Comparison of ENCODE assay signal across 9 cellular contexts in genomic region chr12:65335021-65335714, GRCh38. TPM values are rescaled to one million over a fixed set of nuclear protein-coding genes. Genes with fewer than 3 reads are reported as not detected.
A peak's percentile ranks its signal among the peaks of the same experiment; 100 is the strongest.
DNase-seq lines count a peak whose midpoint lies in the region; ATAC-seq and TF ChIP-seq lines count a peak whose summit lies in the region.
"Had no signal": no experiment of that assay in that cellular context is flagged by ENCODE, and none has a peak within 500 bp of the region (broad histone marks: within the 10 kb centered on the region; RNA-seq: fewer than 3 reads in every experiment).

No MANE protein-coding gene starts in this region.

- no peak overlapping the region for H3K23ac ChIP-seq in H9 (ENCODE audit: insufficient read length, low read depth, low read length)

- H3K27ac ChIP-seq in H9 (ENCODE audit: insufficient read length, low read depth, low read length): no peak overlapping the region

- H4K5ac ChIP-seq in H9 (ENCODE audit: insufficient read length, low read depth, low read length): no peak overlapping the region

- H3K18ac ChIP-seq in H9 (ENCODE audit: insufficient read length, low read depth, low read length): no peak overlapping the region

- peaks cover 0 to 7% of the 10 kb centered on the region in 2 experiments; a peak in 1 of 4 replicates for H3K4me1 Mint-ChIP-seq in H9

- no CpG with 5 or more reads among the region's 5 CpGs for WGBS in H9 (ENCODE audit: extremely low coverage, insufficient read length, low lambda C conversion rate)

- H3K27ac Mint-ChIP-seq in H9: no peak overlapping the region
- H3K27ac Mint-ChIP-seq: activated T-cell treated with anti-CD3 and anti-CD28 coated beads, Interleukin-2, amount 50 U/mL, for 24 hours had no signal

- no peaks in the 10 kb centered on the region for H3K4me1 ChIP-seq in H9 (ENCODE audit: insufficient read depth, low read length)

- no peak overlapping the region for H2BK5ac ChIP-seq in H9 (ENCODE audit: insufficient read length, low read length)

- no peak overlapping the region for H2BK20ac ChIP-seq in H9 (ENCODE audit: low read depth, low read length, poor library complexity, severe bottlenecking)

- no peak overlapping the region for H4K91ac ChIP-seq in H9 (ENCODE audit: insufficient read length, low read depth, low read length)

- H2BK15ac ChIP-seq in H9 (ENCODE audit: low read depth, low read length): no peak overlapping the region

- H2BK12ac ChIP-seq in H9 (ENCODE audit: insufficient read length, low read depth, low read length): no peak overlapping the region

- no peak for DNase-seq in H9
- peak; percentile 34 for DNase-seq in amniotic stem cell (lab: John Stamatoyannopoulos, UW)
- peak; percentile 27 for DNase-seq in iPS-NIHi11 (ENCODE audit: low spot score)
- DNase-seq in smooth muscle cell of the brain vasculature (ENCODE audit: low read depth, low spot score): peak; percentile 69
- no peak for DNase-seq in RPMI8226
- no peak for DNase-seq in activated T-cell treated with anti-CD3 and anti-CD28 coated beads for 4 hours
- DNase-seq in NOMO-1 treated with DMSO at 0.1 percent for 48 hours (lab: John Stamatoyannopoulos, UW; ENCODE audit: unreplicated experiment): no peak
- DNase-seq: activated T-cell treated with anti-CD3 and anti-CD28 coated beads, Interleukin-2, amount 50 U/mL, for 24 hours had no signal

- no peak overlapping the region for H4K8ac ChIP-seq in H9 (replicated peaks; ENCODE audit: insufficient read length, low read depth, low read length)

- no peaks in the 10 kb centered on the region for H3K79me1 ChIP-seq in H9 (ENCODE audit: insufficient read depth, low read depth, low read length, poor library complexity, severe bottlenecking)

- H2AFZ ChIP-seq in H9 (ENCODE audit: low read length): peak overlapping the region; percentile 32

- no peaks in the 10 kb centered on the region for H3K27me3 ChIP-seq in H9 (ENCODE audit: insufficient read depth, low read length)

- H3K79me2 ChIP-seq in H9 (ENCODE audit: insufficient read depth, low read length): no peaks in the 10 kb centered on the region

- no peak overlapping the region for H3K56ac ChIP-seq in H9 (ENCODE audit: insufficient read length, low read depth, low read length)

- no peak overlapping the region for H3K4ac ChIP-seq in H9 (ENCODE audit: low read depth, low read length)

- H3K27me3 Mint-ChIP-seq in H9 (ENCODE audit: low read depth): no peaks in the 10 kb centered on the region

- H3K9me3 Mint-ChIP-seq in H9: peaks cover 0 to 3% of the 10 kb centered on the region in 2 experiments; a peak in 1 of 5 replicates
- H3K9me3 Mint-ChIP-seq: activated T-cell treated with anti-CD3 and anti-CD28 coated beads, Interleukin-2, amount 50 U/mL, for 24 hours had no signal

- no peak overlapping the region for H3T11ph ChIP-seq in H9 (ENCODE audit: low read length)

- no peak overlapping the region for H3K9ac ChIP-seq in H9 (ENCODE audit: extremely low read depth, insufficient read length, low read length)

- no peak overlapping the region for H3K14ac ChIP-seq in H9 (ENCODE audit: insufficient read depth, low read length)

- no peak for TF ChIP-seq CTCF in H9 (conservative IDR thresholded peaks at IDR 0.05)

- no peaks in the 10 kb centered on the region for H3K36me3 Mint-ChIP-seq in H9 (ENCODE audit: insufficient read depth in 1 of 3, low read depth in 3 of 3)

- H2BK120ac ChIP-seq in H9 (ENCODE audit: low read depth, low read length, poor library complexity, severe bottlenecking): no peak overlapping the region

- H3K4me2 ChIP-seq in H9 (ENCODE audit: insufficient read depth, insufficient read length, low read length): no peak overlapping the region

- H4K20me1 ChIP-seq in H9 (ENCODE audit: control insufficient read depth, insufficient read depth, insufficient read length): no peaks in the 10 kb centered on the region

- no peaks in the 10 kb centered on the region for H3K23me2 ChIP-seq in H9 (ENCODE audit: insufficient read length, low read depth, low read length, poor library complexity, severe bottlenecking)

- H3K9me3 ChIP-seq in H9 (ENCODE audit: control insufficient read depth, low read depth, low read length): no peaks in the 10 kb centered on the region

- H2AK5ac ChIP-seq in H9 (ENCODE audit: insufficient read length, low read length): no peak overlapping the region

- H3K4me3 Mint-ChIP-seq in H9: no peak overlapping the region
- H3K4me3 Mint-ChIP-seq: activated T-cell treated with anti-CD3 and anti-CD28 coated beads, Interleukin-2, amount 50 U/mL, for 24 hours had no signal

- no peak for ATAC-seq in GM21447 (IDR thresholded peaks at IDR 0.05; ENCODE audit: unreplicated experiment)

RNA-seq across cellular contexts. Expression of gene MSRB3, which starts 56.7 kb away (rescaled TPM):
- total RNA-seq in H9 (2021): 1.1 and 1.3 TPM in 2 replicates

Comparison
In these comparisons a context has a peak if more than half of its experiments do, and no peak if none do; other contexts are left out.
1. DNase-seq: peak in amniotic stem cell (single experiment), iPS-NIHi11 (single experiment) and smooth muscle cell of the brain vasculature (single experiment); none in H9 (single experiment), RPMI8226 (single experiment), activated T-cell treated with anti-CD3 and anti-CD28 coated beads for 4 hours (single experiment) and NOMO-1 treated with DMSO at 0.1 percent for 48 hours (single experiment).